ENCODE assay signal across 27 cellular contexts in genomic region chr5:9112520-9113291, GRCh38.
DNase-seq lines count a peak whose midpoint lies in the region; ATAC-seq and TF ChIP-seq lines count a peak whose summit lies in the region.
"Had no signal": no experiment of that assay in that cellular context is flagged by ENCODE, and none has a peak within 500 bp of the region (broad histone marks: within the 10 kb centered on the region; RNA-seq: fewer than 3 reads in every experiment).

No MANE protein-coding gene starts in this region.

- H3K36me3 ChIP-seq in esophagus (ENCODE audit: control insufficient read depth in 2 of 2, insufficient read depth in 2 of 2, low read length in 1 of 2) = no peaks in the 10 kb centered on the region
- no peaks in the 10 kb centered on the region for H3K36me3 ChIP-seq in lower lobe of right lung
- no peaks in the 10 kb centered on the region for H3K36me3 ChIP-seq in CD8-positive, alpha-beta memory T cell (ENCODE audit: insufficient read depth, low read length)
- H3K36me3 ChIP-seq: BLaER1, SJCRH30, thoracic aorta had no signal

- TF ChIP-seq CTCF in lower lobe of right lung (IDR thresholded peaks at IDR 0.05) (no peak), type B pancreatic cell (conservative IDR thresholded peaks at IDR 0.05) (no peak)

- no peak overlapping the region for H3K4me3 Mint-ChIP-seq in CD8-positive, alpha-beta memory T cell
- no peak overlapping the region for H3K4me3 Mint-ChIP-seq in type B pancreatic cell
- H3K4me3 Mint-ChIP-seq: activated CD8-positive, alpha-beta T cell treated with anti-CD3 and anti-CD28 coated beads for 36 hours; activated naive CD8-positive, alpha-beta T cell treated with anti-CD3 and anti-CD28 coated beads, Interleukin-2, amount 50 U/mL, for 24 hours; effector memory CD8-positive, alpha-beta T cell; mesothelial cell of epicardium; natural killer cell had no signal

- CTCF ChIA-PET in CD8-positive, alpha-beta memory T cell (lab: Charles Lee) = no interaction called here

- H3K4me3 ChIP-seq in esophagus (ENCODE audit: low read depth in 1 of 2, low read length in 2 of 2) (no peak overlapping the region), lower lobe of right lung (no peak overlapping the region)
- H3K4me3 ChIP-seq in CD8-positive, alpha-beta memory T cell (ENCODE audit: low read length) = no peak overlapping the region
- H3K4me3 ChIP-seq: BLaER1, coronary artery, heart left ventricle, Peyer's patch, SJCRH30, thoracic aorta had no signal

- no peaks in the 10 kb centered on the region for H3K36me3 Mint-ChIP-seq in CD8-positive, alpha-beta memory T cell
- H3K36me3 Mint-ChIP-seq in type B pancreatic cell = peaks cover 53% of the 10 kb centered on the region
- H3K36me3 Mint-ChIP-seq: natural killer cell had no signal

- peak overlapping the region; percentile 52 to 81 for H3K27ac ChIP-seq in esophagus (ENCODE audit: low read depth in 2 of 2, low read length in 1 of 2)
- no peak overlapping the region for H3K27ac ChIP-seq in lower lobe of right lung
- H3K27ac ChIP-seq in CD8-positive, alpha-beta memory T cell (ENCODE audit: low read depth, low read length) = no peak overlapping the region
- H3K27ac ChIP-seq: BLaER1, coronary artery, heart left ventricle, Peyer's patch, SJCRH30, thoracic aorta had no signal

- ATAC-seq in lower lobe of right lung = peak; percentile 85 to 90
- ATAC-seq in GM21786 (IDR thresholded peaks at IDR 0.05; ENCODE audit: unreplicated experiment) = no peak
- ATAC-seq: activated CD8-positive, alpha-beta T cell treated with anti-CD3 and anti-CD28 coated beads for 36 hours; activated naive CD8-positive, alpha-beta T cell treated with anti-CD3 and anti-CD28 coated beads, Interleukin-2, amount 50 U/mL, for 24 hours; effector memory CD8-positive, alpha-beta T cell; heart left ventricle; natural killer cell; right cardiac atrium; stimulated activated naive CD8-positive, alpha-beta T cell treated with anti-CD3 and anti-CD28 coated beads, Interleukin-15, Interleukin-2, amounts not matched to agents 100 U/mL and 50 U/mL, for 24 hours had no signal

- H3K4me1 Mint-ChIP-seq in CD8-positive, alpha-beta memory T cell = no peaks in the 10 kb centered on the region
- H3K4me1 Mint-ChIP-seq in type B pancreatic cell (ENCODE audit: unreplicated experiment) = peaks cover 16% of the 10 kb centered on the region
- H3K4me1 Mint-ChIP-seq: activated naive CD8-positive, alpha-beta T cell treated with anti-CD3 and anti-CD28 coated beads, Interleukin-2, amount 50 U/mL, for 24 hours; mesothelial cell of epicardium; natural killer cell had no signal

- peaks cover 4 to 13% (median 5%) of the 10 kb centered on the region in 5 donors for H3K9me3 Mint-ChIP-seq in CD8-positive, alpha-beta memory T cell
- peaks cover 14% of the 10 kb centered on the region for H3K9me3 Mint-ChIP-seq in type B pancreatic cell

- no peaks in the 10 kb centered on the region for H3K27me3 Mint-ChIP-seq in CD8-positive, alpha-beta memory T cell
- no peaks in the 10 kb centered on the region for H3K27me3 Mint-ChIP-seq in type B pancreatic cell
- H3K27me3 Mint-ChIP-seq: activated CD8-positive, alpha-beta T cell treated with anti-CD3 and anti-CD28 coated beads for 36 hours; effector memory CD8-positive, alpha-beta T cell had no signal

- no peaks in the 10 kb centered on the region for H3K27me3 ChIP-seq in esophagus (ENCODE audit: control insufficient read depth in 1 of 2, insufficient read depth in 2 of 2, low read length in 2 of 2)
- H3K27me3 ChIP-seq in lower lobe of right lung (ENCODE audit: low read depth) = no peaks in the 10 kb centered on the region
- H3K27me3 ChIP-seq in CD8-positive, alpha-beta memory T cell (ENCODE audit: insufficient read depth, low read length, poor library complexity, severe bottlenecking) = no peaks in the 10 kb centered on the region
- H3K27me3 ChIP-seq: BLaER1, heart left ventricle, Peyer's patch, SJCRH30 had no signal

- WGBS in esophagus, 2 donors = 50 to 65% methylated on average over 4 of the region's 4 CpGs

- POLR2A ChIA-PET in CD8-positive, alpha-beta memory T cell (lab: Charles Lee) = no interaction called here

- no peaks in the 10 kb centered on the region for H3K9me3 ChIP-seq in esophagus (ENCODE audit: control insufficient read depth in 2 of 2, insufficient read depth in 1 of 2, low read depth in 1 of 2, low read length in 1 of 2)
- H3K9me3 ChIP-seq in lower lobe of right lung = no peaks in the 10 kb centered on the region
- H3K9me3 ChIP-seq in CD8-positive, alpha-beta memory T cell (ENCODE audit: low read length) = no peaks in the 10 kb centered on the region
- H3K9me3 ChIP-seq: Peyer's patch, SJCRH30, thoracic aorta had no signal

- peak; percentile 22 for DNase-seq in EH (ENCODE audit: low read depth)
- DNase-seq in NCI-H226 = peak; percentile 3
- DNase-seq in lower lobe of right lung = no peak
- DNase-seq in amygdala (lab: John Stamatoyannopoulos, UW) = no peak
- DNase-seq in CD8-positive, alpha-beta memory T cell = no peak
- no peak for DNase-seq in type B pancreatic cell (ENCODE audit: extremely low spot score, unreplicated experiment)
- DNase-seq: activated CD4-positive, CD25-positive, alpha-beta regulatory T cell treated with anti-CD3 and anti-CD28 coated beads, Interleukin-2, amount 50 U/mL, for 72 hours; activated CD8-positive, alpha-beta T cell treated with anti-CD3 and anti-CD28 coated beads for 36 hours; activated gamma-delta T cell; activated naive CD8-positive, alpha-beta T cell treated with anti-CD3 and anti-CD28 coated beads, Interleukin-2, amount 50 U/mL, for 24 hours; effector memory CD8-positive, alpha-beta T cell; heart left ventricle; KG1; natural killer cell; NCI-H1694; NCI-H526 treated with DMSO at 0.1 percent for 48 hours; Peyer's patch; right cardiac atrium; SJCRH30; stimulated activated naive CD8-positive, alpha-beta T cell treated with anti-CD3 and anti-CD28 coated beads, Interleukin-15, Interleukin-2, amounts not matched to agents 100 U/mL and 50 U/mL, for 24 hours; T-helper 1 cell had no signal

- H3K4me1 ChIP-seq in esophagus (ENCODE audit: control insufficient read depth in 2 of 2, insufficient read depth in 2 of 2, low read length in 1 of 2) (peaks cover 0 to 2% of the 10 kb centered on the region in 2 donors), lower lobe of right lung (no peaks in the 10 kb centered on the region)
- H3K4me1 ChIP-seq in CD8-positive, alpha-beta memory T cell (ENCODE audit: insufficient read depth, low read length) = no peaks in the 10 kb centered on the region
- H3K4me1 ChIP-seq: BLaER1, heart left ventricle, Peyer's patch, SJCRH30 had no signal

- intact Hi-C loops in lower lobe of right lung (cut with DNase I) = no loop called here

- H3K27ac Mint-ChIP-seq in CD8-positive, alpha-beta memory T cell = no peak overlapping the region
- no peak overlapping the region for H3K27ac Mint-ChIP-seq in type B pancreatic cell
- H3K27ac Mint-ChIP-seq: activated CD8-positive, alpha-beta T cell treated with anti-CD3 and anti-CD28 coated beads for 36 hours; activated naive CD8-positive, alpha-beta T cell treated with anti-CD3 and anti-CD28 coated beads, Interleukin-2, amount 50 U/mL, for 24 hours; effector memory CD8-positive, alpha-beta T cell; mesothelial cell of epicardium; natural killer cell had no signal

Comparison
In these comparisons a context has a peak if more than half of its experiments do, and no peak if none do; other contexts are left out.
1. DNase-seq: peak in EH (single experiment) and NCI-H226 (single experiment); none in lower lobe of right lung (single experiment), amygdala (0 of 56), CD8-positive, alpha-beta memory T cell (0 of 5) and type B pancreatic cell (single experiment).
2. H3K27ac ChIP-seq: peak in esophagus (2 of 2); none in lower lobe of right lung (single experiment) and CD8-positive, alpha-beta memory T cell (single experiment).